ENCODE assay signal across 16 cellular contexts in the genomic region with DNA sequence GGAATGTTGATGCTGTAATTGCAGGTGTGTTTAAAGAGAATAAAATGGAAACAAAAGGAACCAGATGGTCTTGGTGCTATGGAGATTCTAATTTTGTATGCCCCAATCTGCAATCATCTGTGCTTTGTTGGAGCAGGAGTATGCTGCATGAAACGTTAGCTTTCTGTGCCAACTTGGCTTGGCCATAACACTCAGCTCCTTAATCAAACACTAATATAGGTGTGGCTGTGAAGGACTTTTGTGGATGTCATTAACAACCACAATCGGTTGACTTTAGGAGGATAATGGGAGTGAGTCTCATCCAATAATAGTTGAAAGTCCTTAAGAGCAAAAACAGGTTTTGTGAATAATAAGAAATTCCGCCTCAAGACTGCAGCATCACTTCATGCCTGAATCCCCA.
"Had no signal": no experiment of that assay in that cellular context is flagged by ENCODE, and none has a peak within 500 bp of the region (broad histone marks: within the 10 kb centered on the region; RNA-seq: fewer than 3 reads in every experiment).

No MANE protein-coding gene starts in this region.

- H3K9me3 Mint-ChIP-seq: nephron had no signal

- H3K27ac ChIP-seq: foreskin keratinocyte, pancreas had no signal

- ATAC-seq: foreskin keratinocyte, left cardiac atrium, left ventricle myocardium superior, pancreas, right cardiac atrium had no signal

- H3K36me3 ChIP-seq: pancreas had no signal

- H3K9me3 ChIP-seq: pancreas had no signal

- DNase-seq: dermis blood vessel endothelial cell; kidney; left cardiac atrium; left ventricle myocardium superior; mesendoderm; naive B cell; occipital lobe; pancreas; right cardiac atrium; small intestine; stimulated activated CD4-positive, alpha-beta T cell treated with anti-CD3 and anti-CD28 coated beads, Interleukin-12 subunit alpha, Interleukin-12 subunit beta, amount 100 ng/mL, for 4 hours; stimulated activated naive CD4-positive, alpha-beta T cell treated with Interleukin-2 at 50 U/mL for 16 hours; trophoblast cell had no signal

- H3K4me1 ChIP-seq: foreskin keratinocyte, pancreas had no signal

- H3K4me3 ChIP-seq: pancreas had no signal

- H3K36me3 Mint-ChIP-seq: naive B cell had no signal

- H3K27ac Mint-ChIP-seq: naive B cell, nephron, progenitor cell of endocrine pancreas had no signal

- H3K27me3 ChIP-seq: foreskin keratinocyte had no signal

- H3K27me3 Mint-ChIP-seq: naive B cell, progenitor cell of endocrine pancreas had no signal

- H3K4me3 Mint-ChIP-seq: naive B cell, nephron had no signal

- H3K4me1 Mint-ChIP-seq: naive B cell, nephron had no signal
